ENCODE assay signal across 1 cellular context in genomic region chr6:25907475-25908014, GRCh38.
TF ChIP-seq lines count a peak whose summit lies in the region.

No MANE protein-coding gene starts in this region.

TF ChIP-seq in HepG2, 621 proteins besides CTCF, POLR2A, EP300 and RAD21 (continued from another document and continues in another):
- TF ChIP-seq ELK4 (CRISPR knock-in tag; IDR thresholded peaks at IDR 0.05; ENCODE audit: borderline replicate concordance) (no peak), RFX3 (CRISPR knock-in tag; IDR thresholded peaks at IDR 0.05) (0 out of 2 replicates have a peak, but pooled peaks have one; percentile 12), CEBPZ (IDR thresholded peaks at IDR 0.05; ENCODE audit: low read length) (no peak), ZNF577 (CRISPR knock-in tag; IDR thresholded peaks at IDR 0.05; ENCODE audit: borderline replicate concordance, low read depth) (no peak), ZNF253 (CRISPR knock-in tag; IDR thresholded peaks at IDR 0.05; ENCODE audit: borderline replicate concordance) (no peak), KDM6A (CRISPR knock-in tag; IDR thresholded peaks at IDR 0.05; ENCODE audit: low read depth) (peak; percentile 87), ZNF616 (CRISPR knock-in tag; IDR thresholded peaks at IDR 0.05; ENCODE audit: low read depth) (no peak), KDM1A (CRISPR knock-in tag; IDR thresholded peaks at IDR 0.05) (no peak), HDAC6 (IDR thresholded peaks at IDR 0.05; ENCODE audit: low read depth, low read length) (no peak), HMGA1 (CRISPR knock-in tag; conservative IDR thresholded peaks at IDR 0.05) (no peak), ZBTB21 (CRISPR knock-in tag; IDR thresholded peaks at IDR 0.05) (no peak), TP53 (CRISPR knock-in tag; conservative IDR thresholded peaks at IDR 0.05) (no peak), RNF2 (conservative IDR thresholded peaks at IDR 0.05; ENCODE audit: low read depth) (no peak), KLF12 (CRISPR knock-in tag; IDR thresholded peaks at IDR 0.05; ENCODE audit: borderline replicate concordance) (no peak), NCOA5 (CRISPR knock-in tag; IDR thresholded peaks at IDR 0.05) (no peak), PBX2 (CRISPR knock-in tag; IDR thresholded peaks at IDR 0.05) (no peak), TFE3 (CRISPR knock-in tag; IDR thresholded peaks at IDR 0.05) (0 out of 2 replicates have a peak, but pooled peaks have one; percentile 45), ZNF619 (CRISPR knock-in tag; IDR thresholded peaks at IDR 0.05) (no peak), RORA (CRISPR knock-in tag; IDR thresholded peaks at IDR 0.05) (no peak), TFAP4 (IDR thresholded peaks at IDR 0.05; ENCODE audit: borderline replicate concordance, low read depth) (no peak), CREM (IDR thresholded peaks at IDR 0.05) (peak; percentile 82), CREM (CRISPR knock-in tag; IDR thresholded peaks at IDR 0.05) (no peak), MXD1 (CRISPR knock-in tag; IDR thresholded peaks at IDR 0.05) (no peak), PLRG1 (conservative IDR thresholded peaks at IDR 0.05) (no peak), HOXA9 (CRISPR knock-in tag; IDR thresholded peaks at IDR 0.05; ENCODE audit: borderline replicate concordance) (no peak), REL (CRISPR knock-in tag; conservative IDR thresholded peaks at IDR 0.05) (0 out of 2 replicates have a peak, but pooled peaks have one; percentile 25), THYN1 (CRISPR knock-in tag; IDR thresholded peaks at IDR 0.05; ENCODE audit: borderline replicate concordance, low read depth) (no peak), HES4 (CRISPR knock-in tag; IDR thresholded peaks at IDR 0.05; ENCODE audit: borderline replicate concordance) (no peak), ZNF138 (CRISPR knock-in tag; IDR thresholded peaks at IDR 0.05; ENCODE audit: low read depth) (no peak), NFE2 (CRISPR knock-in tag; IDR thresholded peaks at IDR 0.05) (no peak), NFE2L1 (CRISPR knock-in tag; IDR thresholded peaks at IDR 0.05; ENCODE audit: borderline replicate concordance) (no peak), CEBPB (IDR thresholded peaks at IDR 0.05; ENCODE audit: borderline replicate concordance, low read depth, low read length) (peak; percentile 62; the same call in 1 of the 2 replicates), TRAFD1 (CRISPR knock-in tag; IDR thresholded peaks at IDR 0.05; ENCODE audit: borderline replicate concordance) (no peak), ZNF362 (CRISPR knock-in tag; IDR thresholded peaks at IDR 0.05; ENCODE audit: borderline replicate concordance) (peak; percentile 66; the same call in 1 of the 2 replicates), TSC22D2 (CRISPR knock-in tag; IDR thresholded peaks at IDR 0.05; ENCODE audit: borderline replicate concordance) (no peak), ZNF33A (CRISPR knock-in tag; IDR thresholded peaks at IDR 0.05; ENCODE audit: borderline replicate concordance) (0 out of 2 replicates have a peak, but pooled peaks have one; percentile 79), ARNTL (CRISPR knock-in tag; IDR thresholded peaks at IDR 0.05) (no peak), TEAD2 (CRISPR knock-in tag; IDR thresholded peaks at IDR 0.05) (no peak), U2AF1 (optimal IDR thresholded peaks at IDR 0.05; ENCODE audit: low read depth, low read length) (no peak), DBP (CRISPR knock-in tag; IDR thresholded peaks at IDR 0.05; ENCODE audit: not compliant biosample characterization) (no peak), ZNF3 (CRISPR knock-in tag; IDR thresholded peaks at IDR 0.05) (peak; percentile 58; the same call in 1 of the 2 replicates), SIX4 (CRISPR knock-in tag; IDR thresholded peaks at IDR 0.05) (no peak), NR2C2 (CRISPR knock-in tag; IDR thresholded peaks at IDR 0.05; ENCODE audit: borderline replicate concordance) (peak; percentile 63; the same call in 1 of the 2 replicates), ZMAT5 (CRISPR knock-in tag; IDR thresholded peaks at IDR 0.05; ENCODE audit: borderline replicate concordance, low read depth) (no peak), TARDBP (CRISPR knock-in tag; IDR thresholded peaks at IDR 0.05) (peak; percentile 85), ZNF850 (CRISPR knock-in tag; conservative IDR thresholded peaks at IDR 0.05) (0 out of 2 replicates have a peak, but pooled peaks have one; percentile 59), ZNF790 (CRISPR knock-in tag; IDR thresholded peaks at IDR 0.05; ENCODE audit: borderline replicate concordance) (no peak), ARID3A (IDR thresholded peaks at IDR 0.05; ENCODE audit: low read depth, low read length) (peak; percentile 77), KAT8 (CRISPR knock-in tag; IDR thresholded peaks at IDR 0.05) (peak; percentile 67), ZBTB7A (CRISPR knock-in tag; IDR thresholded peaks at IDR 0.05) (no peak), ATF2 (CRISPR knock-in tag; IDR thresholded peaks at IDR 0.05) (peak; percentile 64; the same call in 1 of the 2 replicates)
